1 cellular context compared by ENCODE assay signal in the genomic region with DNA sequence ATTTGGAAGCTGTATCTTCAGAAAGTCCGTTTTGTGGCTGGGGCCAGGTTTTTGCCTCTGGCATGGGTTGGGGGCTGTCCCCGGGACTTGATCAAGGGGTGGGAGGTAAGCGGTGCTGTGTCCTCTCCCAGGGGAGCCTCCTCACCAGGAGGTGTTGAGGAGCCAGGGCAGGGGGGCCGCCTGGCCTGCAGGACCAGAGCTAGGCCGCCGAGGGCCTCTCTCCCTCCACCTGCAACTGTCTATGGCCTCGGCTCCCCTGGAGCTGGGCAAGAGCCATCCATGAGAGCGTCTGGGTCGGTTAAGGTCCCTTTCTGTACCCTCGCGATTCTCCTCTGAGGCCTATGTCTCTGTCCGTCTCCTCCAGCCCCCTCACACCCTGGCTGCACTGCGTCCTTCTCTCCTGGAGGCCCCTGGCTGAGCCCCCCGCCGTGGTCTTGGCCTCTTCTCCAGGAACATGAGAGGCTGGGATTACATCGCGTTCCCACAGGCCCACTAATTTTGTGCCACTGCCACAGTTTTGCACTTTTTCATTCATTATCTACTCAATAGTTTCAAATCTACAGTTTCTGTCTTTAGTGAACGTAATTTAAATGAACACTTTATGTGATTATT.
TF ChIP-seq lines count a peak whose summit lies in the region.

No MANE protein-coding gene starts in this region.

TF ChIP-seq in K562, 482 proteins besides CTCF, POLR2A, EP300 and RAD21 (continued from another document and continues in another):
- TF ChIP-seq, protein P1, sequence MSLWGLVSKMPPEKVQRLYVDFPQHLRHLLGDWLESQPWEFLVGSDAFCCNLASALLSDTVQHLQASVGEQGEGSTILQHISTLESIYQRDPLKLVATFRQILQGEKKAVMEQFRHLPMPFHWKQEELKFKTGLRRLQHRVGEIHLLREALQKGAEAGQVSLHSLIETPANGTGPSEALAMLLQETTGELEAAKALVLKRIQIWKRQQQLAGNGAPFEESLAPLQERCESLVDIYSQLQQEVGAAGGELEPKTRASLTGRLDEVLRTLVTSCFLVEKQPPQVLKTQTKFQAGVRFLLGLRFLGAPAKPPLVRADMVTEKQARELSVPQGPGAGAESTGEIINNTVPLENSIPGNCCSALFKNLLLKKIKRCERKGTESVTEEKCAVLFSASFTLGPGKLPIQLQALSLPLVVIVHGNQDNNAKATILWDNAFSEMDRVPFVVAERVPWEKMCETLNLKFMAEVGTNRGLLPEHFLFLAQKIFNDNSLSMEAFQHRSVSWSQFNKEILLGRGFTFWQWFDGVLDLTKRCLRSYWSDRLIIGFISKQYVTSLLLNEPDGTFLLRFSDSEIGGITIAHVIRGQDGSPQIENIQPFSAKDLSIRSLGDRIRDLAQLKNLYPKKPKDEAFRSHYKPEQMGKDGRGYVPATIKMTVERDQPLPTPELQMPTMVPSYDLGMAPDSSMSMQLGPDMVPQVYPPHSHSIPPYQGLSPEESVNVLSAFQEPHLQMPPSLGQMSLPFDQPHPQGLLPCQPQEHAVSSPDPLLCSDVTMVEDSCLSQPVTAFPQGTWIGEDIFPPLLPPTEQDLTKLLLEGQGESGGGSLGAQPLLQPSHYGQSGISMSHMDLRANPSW (CRISPR knock-in tag; IDR thresholded peaks at IDR 0.05): no peak
- TF ChIP-seq KDM5B (IDR thresholded peaks at IDR 0.05; ENCODE audit: insufficient replicate concordance, low read depth, low read length) (peak; percentile 28), TBL1XR1 (IDR thresholded peaks at IDR 0.05; ENCODE audit: low read length in 2 of 2) (no peak), CREBBP (IDR thresholded peaks at IDR 0.05; ENCODE audit: low read depth, low read length) (no peak), PRMT5 (CRISPR knock-in tag; IDR thresholded peaks at IDR 0.05) (no peak), ARNT (IDR thresholded peaks at IDR 0.05) (no peak), TEAD1 (CRISPR knock-in tag; IDR thresholded peaks at IDR 0.05) (no peak), ZNF174 (CRISPR knock-in tag; IDR thresholded peaks at IDR 0.05) (no peak), EZH2 (IDR thresholded peaks at IDR 0.05; ENCODE audit: borderline replicate concordance, low read depth, low read length) (no peak), MED1 (CRISPR knock-in tag; IDR thresholded peaks at IDR 0.05; ENCODE audit: borderline replicate concordance) (no peak), E2F3 (CRISPR knock-in tag; IDR thresholded peaks at IDR 0.05) (no peak), MTA3 (IDR thresholded peaks at IDR 0.05; ENCODE audit: borderline replicate concordance) (no peak), TRIM28 (IDR thresholded peaks at IDR 0.05) (no peak), ASH1L (IDR thresholded peaks at IDR 0.05; ENCODE audit: borderline replicate concordance, low read depth, partially characterized antibody) (no peak), RFX1 (IDR thresholded peaks at IDR 0.05) (no peak), NFE2 (IDR thresholded peaks at IDR 0.05; ENCODE audit: low read depth) (no peak), SAP30 (IDR thresholded peaks at IDR 0.05; ENCODE audit: borderline replicate concordance, insufficient read depth, low read depth, low read length, poor library complexity, severe bottlenecking) (peak; percentile 8), SMC3 (conservative IDR thresholded peaks at IDR 0.05; ENCODE audit: insufficient read depth, low read depth, low read length) (no peak), GABPB2 (CRISPR knock-in tag; conservative IDR thresholded peaks at IDR 0.05) (no peak), IFI16 (CRISPR knock-in tag; IDR thresholded peaks at IDR 0.05) (no peak), ATF7 (IDR thresholded peaks at IDR 0.05) (0 out of 2 replicates have a peak, but pooled peaks have one; percentile 3), ZNF253 (CRISPR knock-in tag; conservative IDR thresholded peaks at IDR 0.05) (no peak), KLF1 (tag; IDR thresholded peaks at IDR 0.05) (no peak), ZFP30 (CRISPR knock-in tag; IDR thresholded peaks at IDR 0.05; ENCODE audit: borderline replicate concordance) (0 out of 2 replicates have a peak, but pooled peaks have one; percentile 47), SMARCA4 (IDR thresholded peaks at IDR 0.05) (no peak), TSC22D4 (tag; IDR thresholded peaks at IDR 0.05) (no peak), CEBPB (tag; IDR thresholded peaks at IDR 0.05) (no peak), THRAP3 (IDR thresholded peaks at IDR 0.05; ENCODE audit: borderline replicate concordance) (0 out of 2 replicates have a peak, but pooled peaks have one; percentile 15), FUS (optimal IDR thresholded peaks at IDR 0.05; ENCODE audit: low read depth, low read length) (no peak), CBFA2T2 (conservative IDR thresholded peaks at IDR 0.05) (no peak), PPARD (CRISPR knock-in tag; IDR thresholded peaks at IDR 0.05) (no peak), SIN3B (IDR thresholded peaks at IDR 0.05; ENCODE audit: low read depth) (peak; percentile 29; the same call in 1 of the 2 replicates), ZNF165 (CRISPR knock-in tag; IDR thresholded peaks at IDR 0.05; ENCODE audit: borderline replicate concordance) (no peak), YY1 (IDR thresholded peaks at IDR 0.05; ENCODE audit: borderline replicate concordance in 1 of 3, control insufficient read depth in 1 of 3, extremely low read depth in 1 of 3, insufficient read depth in 3 of 3, insufficient read length in 1 of 3, insufficient replicate concordance in 2 of 3, low read depth in 1 of 3, low read length in 2 of 3) (no peak), ETV5 (CRISPR knock-in tag; IDR thresholded peaks at IDR 0.05; ENCODE audit: low read depth) (no peak), HDAC8 (tag; IDR thresholded peaks at IDR 0.05) (no peak), ZNF224 (CRISPR knock-in tag; IDR thresholded peaks at IDR 0.05) (no peak), SMAD1 (IDR thresholded peaks at IDR 0.05; ENCODE audit: low read depth, low read length, partially characterized antibody) (no peak), PML (IDR thresholded peaks at IDR 0.05; ENCODE audit: low read length) (no peak)
- TF ChIP-seq, protein P2, sequence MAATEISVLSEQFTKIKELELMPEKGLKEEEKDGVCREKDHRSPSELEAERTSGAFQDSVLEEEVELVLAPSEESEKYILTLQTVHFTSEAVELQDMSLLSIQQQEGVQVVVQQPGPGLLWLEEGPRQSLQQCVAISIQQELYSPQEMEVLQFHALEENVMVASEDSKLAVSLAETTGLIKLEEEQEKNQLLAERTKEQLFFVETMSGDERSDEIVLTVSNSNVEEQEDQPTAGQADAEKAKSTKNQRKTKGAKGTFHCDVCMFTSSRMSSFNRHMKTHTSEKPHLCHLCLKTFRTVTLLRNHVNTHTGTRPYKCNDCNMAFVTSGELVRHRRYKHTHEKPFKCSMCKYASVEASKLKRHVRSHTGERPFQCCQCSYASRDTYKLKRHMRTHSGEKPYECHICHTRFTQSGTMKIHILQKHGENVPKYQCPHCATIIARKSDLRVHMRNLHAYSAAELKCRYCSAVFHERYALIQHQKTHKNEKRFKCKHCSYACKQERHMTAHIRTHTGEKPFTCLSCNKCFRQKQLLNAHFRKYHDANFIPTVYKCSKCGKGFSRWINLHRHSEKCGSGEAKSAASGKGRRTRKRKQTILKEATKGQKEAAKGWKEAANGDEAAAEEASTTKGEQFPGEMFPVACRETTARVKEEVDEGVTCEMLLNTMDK (IDR thresholded peaks at IDR 0.05; ENCODE audit: borderline replicate concordance, insufficient read depth, low read depth, low read length, poor library complexity, severe bottlenecking): no peak
- TF ChIP-seq, protein P3, sequence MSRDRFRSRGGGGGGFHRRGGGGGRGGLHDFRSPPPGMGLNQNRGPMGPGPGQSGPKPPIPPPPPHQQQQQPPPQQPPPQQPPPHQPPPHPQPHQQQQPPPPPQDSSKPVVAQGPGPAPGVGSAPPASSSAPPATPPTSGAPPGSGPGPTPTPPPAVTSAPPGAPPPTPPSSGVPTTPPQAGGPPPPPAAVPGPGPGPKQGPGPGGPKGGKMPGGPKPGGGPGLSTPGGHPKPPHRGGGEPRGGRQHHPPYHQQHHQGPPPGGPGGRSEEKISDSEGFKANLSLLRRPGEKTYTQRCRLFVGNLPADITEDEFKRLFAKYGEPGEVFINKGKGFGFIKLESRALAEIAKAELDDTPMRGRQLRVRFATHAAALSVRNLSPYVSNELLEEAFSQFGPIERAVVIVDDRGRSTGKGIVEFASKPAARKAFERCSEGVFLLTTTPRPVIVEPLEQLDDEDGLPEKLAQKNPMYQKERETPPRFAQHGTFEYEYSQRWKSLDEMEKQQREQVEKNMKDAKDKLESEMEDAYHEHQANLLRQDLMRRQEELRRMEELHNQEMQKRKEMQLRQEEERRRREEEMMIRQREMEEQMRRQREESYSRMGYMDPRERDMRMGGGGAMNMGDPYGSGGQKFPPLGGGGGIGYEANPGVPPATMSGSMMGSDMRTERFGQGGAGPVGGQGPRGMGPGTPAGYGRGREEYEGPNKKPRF (IDR thresholded peaks at IDR 0.05; ENCODE audit: low read depth, low read length): no peak
- TF ChIP-seq, protein P4, sequence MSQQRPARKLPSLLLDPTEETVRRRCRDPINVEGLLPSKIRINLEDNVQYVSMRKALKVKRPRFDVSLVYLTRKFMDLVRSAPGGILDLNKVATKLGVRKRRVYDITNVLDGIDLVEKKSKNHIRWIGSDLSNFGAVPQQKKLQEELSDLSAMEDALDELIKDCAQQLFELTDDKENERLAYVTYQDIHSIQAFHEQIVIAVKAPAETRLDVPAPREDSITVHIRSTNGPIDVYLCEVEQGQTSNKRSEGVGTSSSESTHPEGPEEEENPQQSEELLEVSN (IDR thresholded peaks at IDR 0.05; ENCODE audit: borderline replicate concordance in 1 of 2, extremely low read depth in 1 of 2, insufficient read depth in 1 of 2, insufficient read length in 1 of 2, low read depth in 1 of 2, low read length in 1 of 2, poor library complexity in 1 of 2, severe bottlenecking in 1 of 2): peak in 1 of 2 experiments; percentile 9
- TF ChIP-seq, protein P5, sequence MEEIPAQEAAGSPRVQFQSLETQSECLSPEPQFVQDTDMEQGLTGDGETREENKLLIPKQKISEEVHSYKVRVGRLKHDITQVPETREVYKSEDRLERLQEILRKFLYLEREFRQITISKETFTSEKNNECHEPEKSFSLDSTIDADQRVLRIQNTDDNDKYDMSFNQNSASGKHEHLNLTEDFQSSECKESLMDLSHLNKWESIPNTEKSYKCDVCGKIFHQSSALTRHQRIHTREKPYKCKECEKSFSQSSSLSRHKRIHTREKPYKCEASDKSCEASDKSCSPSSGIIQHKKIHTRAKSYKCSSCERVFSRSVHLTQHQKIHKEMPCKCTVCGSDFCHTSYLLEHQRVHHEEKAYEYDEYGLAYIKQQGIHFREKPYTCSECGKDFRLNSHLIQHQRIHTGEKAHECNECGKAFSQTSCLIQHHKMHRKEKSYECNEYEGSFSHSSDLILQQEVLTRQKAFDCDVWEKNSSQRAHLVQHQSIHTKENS (CRISPR knock-in tag; IDR thresholded peaks at IDR 0.05): no peak
- TF ChIP-seq, protein P6, sequence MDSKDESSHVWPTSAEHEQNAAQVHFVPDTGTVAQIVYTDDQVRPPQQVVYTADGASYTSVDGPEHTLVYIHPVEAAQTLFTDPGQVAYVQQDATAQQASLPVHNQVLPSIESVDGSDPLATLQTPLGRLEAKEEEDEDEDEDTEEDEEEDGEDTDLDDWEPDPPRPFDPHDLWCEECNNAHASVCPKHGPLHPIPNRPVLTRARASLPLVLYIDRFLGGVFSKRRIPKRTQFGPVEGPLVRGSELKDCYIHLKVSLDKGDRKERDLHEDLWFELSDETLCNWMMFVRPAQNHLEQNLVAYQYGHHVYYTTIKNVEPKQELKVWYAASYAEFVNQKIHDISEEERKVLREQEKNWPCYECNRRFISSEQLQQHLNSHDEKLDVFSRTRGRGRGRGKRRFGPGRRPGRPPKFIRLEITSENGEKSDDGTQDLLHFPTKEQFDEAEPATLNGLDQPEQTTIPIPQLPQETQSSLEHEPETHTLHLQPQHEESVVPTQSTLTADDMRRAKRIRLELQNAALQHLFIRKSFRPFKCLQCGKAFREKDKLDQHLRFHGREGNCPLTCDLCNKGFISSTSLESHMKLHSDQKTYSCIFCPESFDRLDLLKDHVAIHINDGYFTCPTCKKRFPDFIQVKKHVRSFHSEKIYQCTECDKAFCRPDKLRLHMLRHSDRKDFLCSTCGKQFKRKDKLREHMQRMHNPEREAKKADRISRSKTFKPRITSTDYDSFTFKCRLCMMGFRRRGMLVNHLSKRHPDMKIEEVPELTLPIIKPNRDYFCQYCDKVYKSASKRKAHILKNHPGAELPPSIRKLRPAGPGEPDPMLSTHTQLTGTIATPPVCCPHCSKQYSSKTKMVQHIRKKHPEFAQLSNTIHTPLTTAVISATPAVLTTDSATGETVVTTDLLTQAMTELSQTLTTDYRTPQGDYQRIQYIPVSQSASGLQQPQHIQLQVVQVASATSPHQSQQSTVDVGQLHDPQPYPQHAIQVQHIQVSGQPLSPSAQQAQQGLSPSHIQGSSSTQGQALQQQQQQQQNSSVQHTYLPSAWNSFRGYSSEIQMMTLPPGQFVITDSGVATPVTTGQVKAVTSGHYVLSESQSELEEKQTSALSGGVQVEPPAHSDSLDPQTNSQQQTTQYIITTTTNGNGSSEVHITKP (IDR thresholded peaks at IDR 0.05; ENCODE audit: partially characterized antibody): peak; percentile 4
- TF ChIP-seq, protein P7, sequence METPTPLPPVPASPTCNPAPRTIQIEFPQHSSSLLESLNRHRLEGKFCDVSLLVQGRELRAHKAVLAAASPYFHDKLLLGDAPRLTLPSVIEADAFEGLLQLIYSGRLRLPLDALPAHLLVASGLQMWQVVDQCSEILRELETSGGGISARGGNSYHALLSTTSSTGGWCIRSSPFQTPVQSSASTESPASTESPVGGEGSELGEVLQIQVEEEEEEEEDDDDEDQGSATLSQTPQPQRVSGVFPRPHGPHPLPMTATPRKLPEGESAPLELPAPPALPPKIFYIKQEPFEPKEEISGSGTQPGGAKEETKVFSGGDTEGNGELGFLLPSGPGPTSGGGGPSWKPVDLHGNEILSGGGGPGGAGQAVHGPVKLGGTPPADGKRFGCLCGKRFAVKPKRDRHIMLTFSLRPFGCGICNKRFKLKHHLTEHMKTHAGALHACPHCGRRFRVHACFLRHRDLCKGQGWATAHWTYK (CRISPR knock-in tag; IDR thresholded peaks at IDR 0.05): no peak; the same call in 1 of the 2 replicates
- TF ChIP-seq, protein P8, sequence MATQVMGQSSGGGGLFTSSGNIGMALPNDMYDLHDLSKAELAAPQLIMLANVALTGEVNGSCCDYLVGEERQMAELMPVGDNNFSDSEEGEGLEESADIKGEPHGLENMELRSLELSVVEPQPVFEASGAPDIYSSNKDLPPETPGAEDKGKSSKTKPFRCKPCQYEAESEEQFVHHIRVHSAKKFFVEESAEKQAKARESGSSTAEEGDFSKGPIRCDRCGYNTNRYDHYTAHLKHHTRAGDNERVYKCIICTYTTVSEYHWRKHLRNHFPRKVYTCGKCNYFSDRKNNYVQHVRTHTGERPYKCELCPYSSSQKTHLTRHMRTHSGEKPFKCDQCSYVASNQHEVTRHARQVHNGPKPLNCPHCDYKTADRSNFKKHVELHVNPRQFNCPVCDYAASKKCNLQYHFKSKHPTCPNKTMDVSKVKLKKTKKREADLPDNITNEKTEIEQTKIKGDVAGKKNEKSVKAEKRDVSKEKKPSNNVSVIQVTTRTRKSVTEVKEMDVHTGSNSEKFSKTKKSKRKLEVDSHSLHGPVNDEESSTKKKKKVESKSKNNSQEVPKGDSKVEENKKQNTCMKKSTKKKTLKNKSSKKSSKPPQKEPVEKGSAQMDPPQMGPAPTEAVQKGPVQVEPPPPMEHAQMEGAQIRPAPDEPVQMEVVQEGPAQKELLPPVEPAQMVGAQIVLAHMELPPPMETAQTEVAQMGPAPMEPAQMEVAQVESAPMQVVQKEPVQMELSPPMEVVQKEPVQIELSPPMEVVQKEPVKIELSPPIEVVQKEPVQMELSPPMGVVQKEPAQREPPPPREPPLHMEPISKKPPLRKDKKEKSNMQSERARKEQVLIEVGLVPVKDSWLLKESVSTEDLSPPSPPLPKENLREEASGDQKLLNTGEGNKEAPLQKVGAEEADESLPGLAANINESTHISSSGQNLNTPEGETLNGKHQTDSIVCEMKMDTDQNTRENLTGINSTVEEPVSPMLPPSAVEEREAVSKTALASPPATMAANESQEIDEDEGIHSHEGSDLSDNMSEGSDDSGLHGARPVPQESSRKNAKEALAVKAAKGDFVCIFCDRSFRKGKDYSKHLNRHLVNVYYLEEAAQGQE (CRISPR knock-in tag; IDR thresholded peaks at IDR 0.05; ENCODE audit: low read depth): no peak
